8 cellular contexts compared by ENCODE assay signal in genomic region chr5:154972476-154973080, GRCh38. TPM values are rescaled to one million over a fixed set of nuclear protein-coding genes. Genes with fewer than 3 reads are reported as not detected.
DNase-seq lines count a peak whose midpoint lies in the region; ATAC-seq and TF ChIP-seq lines count a peak whose summit lies in the region.

No MANE protein-coding gene starts in this region.

- H3K4me3 Mint-ChIP-seq in activated CD4-positive, alpha-beta T cell treated with anti-CD3 and anti-CD28 coated beads, Interleukin-2, amount 10 ng/mL, durations not matched to agents 7 days and 5 days: no peak overlapping the region
- no peak overlapping the region for H3K4me3 Mint-ChIP-seq in CD4-positive, alpha-beta T cell

- peaks cover 11% of the 10 kb centered on the region for H3K36me3 Mint-ChIP-seq in activated CD4-positive, alpha-beta T cell treated with anti-CD3 and anti-CD28 coated beads, Interleukin-2, amount 10 ng/mL, durations not matched to agents 7 days and 5 days (ENCODE audit: low read depth)
- H3K36me3 Mint-ChIP-seq in CD4-positive, alpha-beta T cell (ENCODE audit: low read depth): peaks cover 30% of the 10 kb centered on the region

- TF ChIP-seq CTCF in CD4-positive, alpha-beta T cell (IDR thresholded peaks at IDR 0.05): no peak

- H3K9me3 ChIP-seq in CD4-positive, alpha-beta T cell (ENCODE audit: control insufficient read depth, low read length): no peaks in the 10 kb centered on the region

- CTCF ChIA-PET in activated CD4-positive, alpha-beta T cell treated with anti-CD3 and anti-CD28 coated beads, Interleukin-2, amount 10 ng/mL, durations not matched to agents 7 days and 5 days (lab: Charles Lee): interaction anchor here (0.6 to 1.8 kb wide), 7 partner anchors 11 to 707 kb away, joined by 3 to 15 read pairs (median 3); no protein-coding TSS in a partner anchor
- CTCF ChIA-PET in CD4-positive, alpha-beta T cell (lab: Charles Lee): interaction anchor here (1.0 kb wide), 1 partner anchor 15 kb away, joined by 3 read pairs; no protein-coding TSS in a partner anchor

- intact Hi-C loops in CD4-positive, alpha-beta T cell (cut with DNase I, micrococcal nuclease): no loop called here

- peaks cover 5% of the 10 kb centered on the region for H3K9me3 Mint-ChIP-seq in activated CD4-positive, alpha-beta T cell treated with anti-CD3 and anti-CD28 coated beads, Interleukin-2, amount 10 ng/mL, durations not matched to agents 7 days and 5 days
- no peaks in the 10 kb centered on the region for H3K9me3 Mint-ChIP-seq in CD4-positive, alpha-beta T cell

- no peak for ATAC-seq in CD4-positive, alpha-beta T cell (ENCODE audit: poor library complexity)
- ATAC-seq in GM21737 (IDR thresholded peaks at IDR 0.05; ENCODE audit: unreplicated experiment): no peak

- POLR2A ChIA-PET in activated CD4-positive, alpha-beta T cell treated with anti-CD3 and anti-CD28 coated beads, Interleukin-2, amount 10 ng/mL, durations not matched to agents 7 days and 5 days (lab: Charles Lee): no interaction called here
- POLR2A ChIA-PET in CD4-positive, alpha-beta T cell (lab: Charles Lee): no interaction called here

- peaks cover 2% of the 10 kb centered on the region for H3K4me1 Mint-ChIP-seq in activated CD4-positive, alpha-beta T cell treated with anti-CD3 and anti-CD28 coated beads, Interleukin-2, amount 10 ng/mL, durations not matched to agents 7 days and 5 days
- H3K4me1 Mint-ChIP-seq in CD4-positive, alpha-beta T cell (ENCODE audit: low read depth): no peaks in the 10 kb centered on the region

- H3K27ac Mint-ChIP-seq in activated CD4-positive, alpha-beta T cell treated with anti-CD3 and anti-CD28 coated beads, Interleukin-2, amount 10 ng/mL, durations not matched to agents 7 days and 5 days: no peak overlapping the region
- H3K27ac Mint-ChIP-seq in CD4-positive, alpha-beta T cell: no peak overlapping the region

- no peaks in the 10 kb centered on the region for H3K27me3 ChIP-seq in CD4-positive, alpha-beta T cell (ENCODE audit: control insufficient read depth, insufficient read depth, low read length)

- no peak overlapping the region for H3K27ac ChIP-seq in CD4-positive, alpha-beta T cell (ENCODE audit: low read depth, low read length)

- DNase-seq in activated CD4-positive, alpha-beta T cell treated with anti-CD3 and anti-CD28 coated beads, Interleukin-2, amount 10 ng/mL, durations not matched to agents 7 days and 5 days: peak; percentile 13
- no peak for DNase-seq in activated CD4-positive, alpha-beta T cell treated with anti-CD3 and anti-CD28 coated beads, Interleukin-2, amount 50 U/mL, for 1 hour
- DNase-seq in NCI-H2171 treated with DMSO at 0.1 percent for 48 hours (lab: John Stamatoyannopoulos, UW): peak; percentile 35
- DNase-seq in brain pericyte (ENCODE audit: low read depth, low spot score): peak; percentile 5
- DNase-seq in kidney tubule cell (ENCODE audit: low spot score): peak; percentile 52
- no peak for DNase-seq in NOMO-1 treated with dmso at 0.1 percent for 144 hours (lab: John Stamatoyannopoulos, UW; ENCODE audit: unreplicated experiment)
- DNase-seq in CD4-positive, alpha-beta T cell: no peak

- H3K27me3 Mint-ChIP-seq in activated CD4-positive, alpha-beta T cell treated with anti-CD3 and anti-CD28 coated beads, Interleukin-2, amount 10 ng/mL, durations not matched to agents 7 days and 5 days: no peaks in the 10 kb centered on the region
- no peaks in the 10 kb centered on the region for H3K27me3 Mint-ChIP-seq in CD4-positive, alpha-beta T cell

RNA-seq across cellular contexts. Expression of gene MRPL22, which starts 31.7 kb away (rescaled TPM):
- 10 to 100 TPM; 44.2 to 51.0 TPM for total RNA-seq in activated CD4-positive, alpha-beta T cell treated with anti-CD3 and anti-CD28 coated beads, Interleukin-2, amount 10 ng/mL, durations not matched to agents 7 days and 5 days
- 10 to 100 TPM; 29.9 to 30.2 TPM for total RNA-seq in CD4-positive, alpha-beta T cell

RNA-seq across cellular contexts. Expression of gene GEMIN5, which starts 34.6 kb away (rescaled TPM):
- 10 to 100 TPM; 15.7 to 17.8 TPM for total RNA-seq in activated CD4-positive, alpha-beta T cell treated with anti-CD3 and anti-CD28 coated beads, Interleukin-2, amount 10 ng/mL, durations not matched to agents 7 days and 5 days
- total RNA-seq in CD4-positive, alpha-beta T cell: 1 to 10 TPM; 2.7 to 3.7 TPM

RNA-seq across cellular contexts. Expression of gene KIF4B, which starts 41.0 kb away (rescaled TPM):
- total RNA-seq in activated CD4-positive, alpha-beta T cell treated with anti-CD3 and anti-CD28 coated beads, Interleukin-2, amount 10 ng/mL, durations not matched to agents 7 days and 5 days: not detected
- total RNA-seq in CD4-positive, alpha-beta T cell: not detected

Comparison
In these comparisons a context has a peak if more than half of its experiments do, and no peak if none do; other contexts are left out.
1. DNase-seq: peak in activated CD4-positive, alpha-beta T cell treated with anti-CD3 and anti-CD28 coated beads, Interleukin-2, amount 10 ng/mL, durations not matched to agents 7 days and 5 days (single experiment), NCI-H2171 treated with DMSO at 0.1 percent for 48 hours (single experiment), brain pericyte (single experiment) and kidney tubule cell (single experiment); none in activated CD4-positive, alpha-beta T cell treated with anti-CD3 and anti-CD28 coated beads, Interleukin-2, amount 50 U/mL, for 1 hour (single experiment), NOMO-1 treated with dmso at 0.1 percent for 144 hours (single experiment) and CD4-positive, alpha-beta T cell (0 of 10).